13 cellular contexts compared by ENCODE assay signal in genomic region chr1:25658791-25659431, GRCh38. TPM values are rescaled to one million over a fixed set of nuclear protein-coding genes. Genes with fewer than 3 reads are reported as not detected.
DNase-seq lines count a peak whose midpoint lies in the region; ATAC-seq and TF ChIP-seq lines count a peak whose summit lies in the region.
"Had no signal": no experiment of that assay in that cellular context is flagged by ENCODE, and none has a peak within 500 bp of the region (broad histone marks: within the 10 kb centered on the region; RNA-seq: fewer than 3 reads in every experiment).

No MANE protein-coding gene starts in this region.

- H3K36me3 ChIP-seq in gastroesophageal sphincter = no peaks in the 10 kb centered on the region

- H3K36me3 Mint-ChIP-seq in activated T-helper 2 cell treated with anti-CD3 and anti-CD28 coated beads, Interferon-gamma antibody, Interleukin-2, Interleukin-4, amounts not matched to agents 10 μg/mL and 5 μg/mL and 100 μg/mL, durations not matched to agents 14 hours and 24 hours and 36 hours (ENCODE audit: low read depth) = no peaks in the 10 kb centered on the region

- TF ChIP-seq EP300 in gastroesophageal sphincter (IDR thresholded peaks at IDR 0.05) = no peak

- DNase-seq in AG10803 (ENCODE audit: low read depth) (peak; percentile 28), NCI-H446 treated with DMSO at 0.1 percent for 48 hours (lab: John Stamatoyannopoulos, UW) (peak; percentile 13), omental fat pad (ENCODE audit: low spot score) (no peak), NCI-H2081 (lab: John Stamatoyannopoulos, UW) (no peak), NCI-H2107 (lab: John Stamatoyannopoulos, UW) (no peak)
- DNase-seq in activated T-helper 2 cell treated with anti-CD3 and anti-CD28 coated beads, Interferon-gamma antibody, Interleukin-2, Interleukin-4, amounts not matched to agents 10 μg/mL and 5 μg/mL and 100 μg/mL, durations not matched to agents 14 hours and 24 hours and 36 hours (ENCODE audit: low spot score) = no peak
- DNase-seq: activated T-cell treated with anti-CD3 and anti-CD28 coated beads, Interleukin-2, amount 50 U/mL, for 72 hours; AML-193; NCI-H1092 treated with DMSO at 0.1 percent for 48 hours; stimulated activated CD4-positive, alpha-beta T cell treated with anti-CD3 and anti-CD28 coated beads, Interleukin-4, amount 100 ng/mL, for 4 hours; T-helper 9 cell had no signal

- H3K4me1 Mint-ChIP-seq in activated T-helper 2 cell treated with anti-CD3 and anti-CD28 coated beads, Interferon-gamma antibody, Interleukin-2, Interleukin-4, amounts not matched to agents 10 μg/mL and 5 μg/mL and 100 μg/mL, durations not matched to agents 14 hours and 24 hours and 36 hours (ENCODE audit: low read depth) = no peaks in the 10 kb centered on the region

- no peak overlapping the region for H3K27ac Mint-ChIP-seq in activated T-helper 2 cell treated with anti-CD3 and anti-CD28 coated beads, Interferon-gamma antibody, Interleukin-2, Interleukin-4, amounts not matched to agents 10 μg/mL and 5 μg/mL and 100 μg/mL, durations not matched to agents 14 hours and 24 hours and 36 hours
- H3K27ac Mint-ChIP-seq: activated T-cell treated with anti-CD3 and anti-CD28 coated beads, Interleukin-2, amount 50 U/mL, for 72 hours had no signal

- H3K9me3 ChIP-seq in gastroesophageal sphincter = no peaks in the 10 kb centered on the region

- 36 to 73% methylated on average over 3 to 6 of the region's 13 CpGs for WGBS in gastroesophageal sphincter (ENCODE audit: low coverage in 1 of 2), 2 donors

- H3K27ac ChIP-seq in gastroesophageal sphincter = peak overlapping the region; percentile 27 to 78 (median 70)

- H3K27me3 Mint-ChIP-seq in activated T-helper 2 cell treated with anti-CD3 and anti-CD28 coated beads, Interferon-gamma antibody, Interleukin-2, Interleukin-4, amounts not matched to agents 10 μg/mL and 5 μg/mL and 100 μg/mL, durations not matched to agents 14 hours and 24 hours and 36 hours (ENCODE audit: low read depth) = peaks cover 55% of the 10 kb centered on the region

- H3K4me3 Mint-ChIP-seq in activated T-helper 2 cell treated with anti-CD3 and anti-CD28 coated beads, Interferon-gamma antibody, Interleukin-2, Interleukin-4, amounts not matched to agents 10 μg/mL and 5 μg/mL and 100 μg/mL, durations not matched to agents 14 hours and 24 hours and 36 hours (ENCODE audit: low read depth) = no peak overlapping the region
- H3K4me3 Mint-ChIP-seq: activated T-cell treated with anti-CD3 and anti-CD28 coated beads, Interleukin-2, amount 50 U/mL, for 72 hours had no signal

- H3K27me3 ChIP-seq in gastroesophageal sphincter = no peaks in the 10 kb centered on the region

- TF ChIP-seq CTCF in AG10803 (conservative IDR thresholded peaks at IDR 0.05; ENCODE audit: low read length) (no peak), gastroesophageal sphincter (IDR thresholded peaks at IDR 0.05) (no peak), omental fat pad (IDR thresholded peaks at IDR 0.05) (no peak)

- intact Hi-C loops in activated T-helper 2 cell treated with anti-CD3 and anti-CD28 coated beads, Interferon-gamma antibody, Interleukin-2, Interleukin-4, amounts not matched to agents 10 μg/mL and 5 μg/mL and 100 μg/mL, durations not matched to agents 14 hours and 24 hours and 36 hours (cut with micrococcal nuclease) = no loop called here

- H3K9me3 Mint-ChIP-seq in activated T-helper 2 cell treated with anti-CD3 and anti-CD28 coated beads, Interferon-gamma antibody, Interleukin-2, Interleukin-4, amounts not matched to agents 10 μg/mL and 5 μg/mL and 100 μg/mL, durations not matched to agents 14 hours and 24 hours and 36 hours = no peaks in the 10 kb centered on the region
- H3K9me3 Mint-ChIP-seq: activated T-cell treated with anti-CD3 and anti-CD28 coated beads, Interleukin-2, amount 50 U/mL, for 72 hours had no signal

- peaks cover 5 to 49% (median 10%) of the 10 kb centered on the region in 3 donors for H3K4me1 ChIP-seq in gastroesophageal sphincter

- ATAC-seq in gastroesophageal sphincter = peak; percentile 88
- peak; percentile 57 for ATAC-seq in omental fat pad (ENCODE audit: low FRiP score)
- ATAC-seq in GM21825 (IDR thresholded peaks at IDR 0.05; ENCODE audit: unreplicated experiment) = no peak
- ATAC-seq: activated T-cell treated with anti-CD3 and anti-CD28 coated beads, Interleukin-2, amount 50 U/mL, for 72 hours had no signal

- H3K4me3 ChIP-seq in AG10803 (ENCODE audit: low read length) (no peak overlapping the region), gastroesophageal sphincter (no peak overlapping the region)

- no peak for TF ChIP-seq POLR2A in gastroesophageal sphincter (IDR thresholded peaks at IDR 0.05)

RNA-seq across cellular contexts. Expression of gene MAN1C1, which starts 42.3 kb away (rescaled TPM):
- total RNA-seq in gastroesophageal sphincter (10 to 100 TPM; 20.0 to 38.1 (median 27.8) TPM), omental fat pad (10 to 100 TPM; 21.0 to 47.4 (median 24.4) TPM)
- 4.1 and 5.0 TPM in 2 replicates for total RNA-seq in activated T-helper 2 cell treated with anti-CD3 and anti-CD28 coated beads, Interferon-gamma antibody, Interleukin-2, Interleukin-4, amounts not matched to agents 10 μg/mL and 5 μg/mL and 100 μg/mL, durations not matched to agents 14 hours and 24 hours and 36 hours

Comparison
In these comparisons a context has a peak if more than half of its experiments do, and no peak if none do; other contexts are left out.
1. DNase-seq: peak in AG10803 (single experiment) and NCI-H446 treated with DMSO at 0.1 percent for 48 hours (single experiment); none in omental fat pad (single experiment), activated T-helper 2 cell treated with anti-CD3 and anti-CD28 coated beads, Interferon-gamma antibody, Interleukin-2, Interleukin-4, amounts not matched to agents 10 μg/mL and 5 μg/mL and 100 μg/mL, durations not matched to agents 14 hours and 24 hours and 36 hours (single experiment), NCI-H2081 (0 of 2) and NCI-H2107 (single experiment).